Comparison of ENCODE assay signal across 9 cellular contexts in the genomic region with DNA sequence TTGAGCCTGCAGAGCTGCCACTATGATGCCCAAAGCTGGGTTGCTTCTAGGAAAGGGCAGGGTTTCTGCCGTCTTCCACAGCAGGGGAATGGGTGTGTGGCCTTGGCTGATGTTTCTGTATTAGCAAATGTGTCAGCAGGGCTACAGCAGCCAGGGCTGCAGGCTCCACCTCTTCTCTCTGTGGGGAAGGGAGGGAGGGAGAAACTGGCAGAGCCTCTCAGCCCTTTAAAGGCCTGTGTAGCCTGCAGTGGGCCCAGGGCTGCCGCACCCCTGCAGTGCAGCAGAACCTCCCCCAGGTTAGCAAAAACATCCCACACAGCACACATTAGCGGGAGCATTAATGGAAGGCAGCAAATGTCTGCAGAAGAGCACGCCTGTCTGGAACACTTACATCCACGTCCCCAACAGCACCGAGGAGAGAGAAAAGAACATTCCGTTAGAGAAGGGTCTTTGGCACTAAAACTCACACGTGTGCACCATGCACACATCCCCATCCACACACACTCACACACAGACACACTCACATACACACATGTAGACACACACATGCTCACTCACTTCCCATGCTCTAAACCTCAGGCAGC. TPM values are rescaled to one million over a fixed set of nuclear protein-coding genes. Genes with fewer than 3 reads are reported as not detected.
A peak's percentile ranks its signal among the peaks of the same experiment; 100 is the strongest.
DNase-seq lines count a peak whose midpoint lies in the region; ATAC-seq and TF ChIP-seq lines count a peak whose summit lies in the region.
"Had no signal": no experiment of that assay in that cellular context is flagged by ENCODE, and none has a peak within 500 bp of the region (broad histone marks: within the 10 kb centered on the region; RNA-seq: fewer than 3 reads in every experiment).

No MANE protein-coding gene starts in this region.

- peaks cover 43% of the 10 kb centered on the region for H3K4me1 Mint-ChIP-seq in activated CD4-positive, alpha-beta T cell treated with anti-CD3 and anti-CD28 coated beads, Interleukin-2, amount 10 ng/mL, durations not matched to agents 7 days and 5 days

- H3K27me3 ChIP-seq in aorta (ENCODE audit: control insufficient read depth in 1 of 2, insufficient read depth in 2 of 2, low read length in 1 of 2) (no peaks in the 10 kb centered on the region), SJCRH30 (peaks cover 6% of the 10 kb centered on the region; the same call in 1 of the 2 replicates)

- 4 to 10% methylated on average over 8 of the region's 8 CpGs for WGBS in aorta, 2 donors

- H3K9me3 ChIP-seq in aorta (ENCODE audit: control insufficient read depth, low read length) (no peaks in the 10 kb centered on the region), SJCRH30 (replicated peaks) (no peaks in the 10 kb centered on the region)

- no peak overlapping the region for H3K4me3 Mint-ChIP-seq in activated CD4-positive, alpha-beta T cell treated with anti-CD3 and anti-CD28 coated beads, Interleukin-2, amount 10 ng/mL, durations not matched to agents 7 days and 5 days

- POLR2A ChIA-PET in activated CD4-positive, alpha-beta T cell treated with anti-CD3 and anti-CD28 coated beads, Interleukin-2, amount 10 ng/mL, durations not matched to agents 7 days and 5 days (lab: Charles Lee) = no interaction called here

- H3K27ac Mint-ChIP-seq in activated CD4-positive, alpha-beta T cell treated with anti-CD3 and anti-CD28 coated beads, Interleukin-2, amount 10 ng/mL, durations not matched to agents 7 days and 5 days = peak overlapping the region; percentile 81

- H3K9me3 Mint-ChIP-seq in activated CD4-positive, alpha-beta T cell treated with anti-CD3 and anti-CD28 coated beads, Interleukin-2, amount 10 ng/mL, durations not matched to agents 7 days and 5 days = peaks cover 2% of the 10 kb centered on the region

- ATAC-seq in aorta (ENCODE audit: low FRiP score) (peak; percentile 86), GM18517 (IDR thresholded peaks at IDR 0.05; ENCODE audit: unreplicated experiment) (no peak)

- H3K36me3 ChIP-seq in aorta (ENCODE audit: control insufficient read depth in 1 of 2, insufficient read depth in 2 of 2, low read length in 1 of 2) = no peaks in the 10 kb centered on the region
- no peaks in the 10 kb centered on the region for H3K36me3 ChIP-seq in SJCRH30

- intact Hi-C loops in aorta (cut with DNase I) = loop anchor here (5.0 to 10.0 kb wide), 2 partner anchors 74 to 342 kb away; partner anchors contain the start of gene CHMP3 (in 1 of the 2)

- CTCF ChIA-PET in activated CD4-positive, alpha-beta T cell treated with anti-CD3 and anti-CD28 coated beads, Interleukin-2, amount 10 ng/mL, durations not matched to agents 7 days and 5 days (lab: Charles Lee) = interaction anchor here (0.7 kb wide), 1 partner anchor 15 kb away, joined by 3 read pairs; no protein-coding TSS in a partner anchor

- peaks cover 1% of the 10 kb centered on the region for H3K36me3 Mint-ChIP-seq in activated CD4-positive, alpha-beta T cell treated with anti-CD3 and anti-CD28 coated beads, Interleukin-2, amount 10 ng/mL, durations not matched to agents 7 days and 5 days (ENCODE audit: low read depth)

- no peaks in the 10 kb centered on the region for H3K27me3 Mint-ChIP-seq in activated CD4-positive, alpha-beta T cell treated with anti-CD3 and anti-CD28 coated beads, Interleukin-2, amount 10 ng/mL, durations not matched to agents 7 days and 5 days

- H3K4me3 ChIP-seq in fibroblast of pulmonary artery (replicated peaks; ENCODE audit: low read depth, low read length) (no peak overlapping the region), aorta (ENCODE audit: low read length in 2 of 2) (no peak overlapping the region), SJCRH30 (no peak overlapping the region)

- H3K27ac ChIP-seq in aorta (ENCODE audit: low read depth in 1 of 2, low read length in 2 of 2) (peak overlapping the region; percentile 80 to 81), SJCRH30 (no peak overlapping the region)

- H3K4me1 ChIP-seq in aorta (ENCODE audit: control insufficient read depth in 1 of 2, insufficient read depth in 2 of 2, low read length in 2 of 2) (peaks cover 1 to 3% of the 10 kb centered on the region in 2 donors), SJCRH30 (no peaks in the 10 kb centered on the region)

- TF ChIP-seq CTCF in fibroblast of pulmonary artery (IDR thresholded peaks at IDR 0.05; ENCODE audit: low read length, missing control alignments) = no peak

- no peak for DNase-seq in activated CD4-positive, alpha-beta T cell treated with anti-CD3 and anti-CD28 coated beads, Interleukin-2, amount 10 ng/mL, durations not matched to agents 7 days and 5 days
- DNase-seq in activated CD4-positive, alpha-beta T cell treated with anti-CD3 and anti-CD28 coated beads, Interleukin-2, amount 50 U/mL, for 1 hour = no peak
- DNase-seq in fibroblast of pulmonary artery (ENCODE audit: low read depth) = peak; percentile 72
- peak; percentile 40 for DNase-seq in myocyte (ENCODE audit: low read depth)
- peak; percentile 82 to 87 for DNase-seq in aorta
- DNase-seq in SJCRH30 = no peak
- no peak for DNase-seq in middle frontal gyrus (ENCODE audit: extremely low spot score, low spot score)
- DNase-seq: ACHN had no signal

RNA-seq across cellular contexts. Expression of gene MRPL35, which starts 23.9 kb away (rescaled TPM):
- total RNA-seq in activated CD4-positive, alpha-beta T cell treated with anti-CD3 and anti-CD28 coated beads, Interleukin-2, amount 10 ng/mL, durations not matched to agents 7 days and 5 days = 10 to 100 TPM; 45.0 to 58.0 TPM
- total RNA-seq in myocyte (37.9 and 39.4 TPM in 2 replicates), aorta (10 to 100 TPM; 21.2 to 22.4 TPM)
- 20.5 TPM for polyA plus RNA-seq in myocyte (2012)
- polyA plus RNA-seq in aorta = 10 to 100 TPM; 12.6 to 39.2 TPM
- total RNA-seq in SJCRH30 (2014; rRNA removed; shearing (Covaris generic)) = 57.1 and 70.8 TPM in 2 replicates

RNA-seq across cellular contexts. Expression of gene IMMT, which starts 27.9 kb away (rescaled TPM):
- 100 to 1,000 TPM; 130 to 135 TPM for total RNA-seq in activated CD4-positive, alpha-beta T cell treated with anti-CD3 and anti-CD28 coated beads, Interleukin-2, amount 10 ng/mL, durations not matched to agents 7 days and 5 days
- 71.4 and 93.0 TPM in 2 replicates for total RNA-seq in myocyte
- 53.1 TPM for polyA plus RNA-seq in myocyte (2012)
- 10 to 100 TPM; 68.4 to 81.2 TPM for total RNA-seq in aorta
- polyA plus RNA-seq in aorta = 10 to 100 TPM; 34.7 to 47.3 TPM
- total RNA-seq in SJCRH30 (2014; rRNA removed; shearing (Covaris generic)) = 156 and 162 TPM in 2 replicates

Comparison
In these comparisons a context has a peak if more than half of its experiments do, and no peak if none do; other contexts are left out.
1. DNase-seq: peak in fibroblast of pulmonary artery (single experiment), myocyte (single experiment) and aorta (2 of 2); none in activated CD4-positive, alpha-beta T cell treated with anti-CD3 and anti-CD28 coated beads, Interleukin-2, amount 10 ng/mL, durations not matched to agents 7 days and 5 days (single experiment), activated CD4-positive, alpha-beta T cell treated with anti-CD3 and anti-CD28 coated beads, Interleukin-2, amount 50 U/mL, for 1 hour (single experiment), SJCRH30 (0 of 2) and middle frontal gyrus (single experiment).